In the genomic region with DNA sequence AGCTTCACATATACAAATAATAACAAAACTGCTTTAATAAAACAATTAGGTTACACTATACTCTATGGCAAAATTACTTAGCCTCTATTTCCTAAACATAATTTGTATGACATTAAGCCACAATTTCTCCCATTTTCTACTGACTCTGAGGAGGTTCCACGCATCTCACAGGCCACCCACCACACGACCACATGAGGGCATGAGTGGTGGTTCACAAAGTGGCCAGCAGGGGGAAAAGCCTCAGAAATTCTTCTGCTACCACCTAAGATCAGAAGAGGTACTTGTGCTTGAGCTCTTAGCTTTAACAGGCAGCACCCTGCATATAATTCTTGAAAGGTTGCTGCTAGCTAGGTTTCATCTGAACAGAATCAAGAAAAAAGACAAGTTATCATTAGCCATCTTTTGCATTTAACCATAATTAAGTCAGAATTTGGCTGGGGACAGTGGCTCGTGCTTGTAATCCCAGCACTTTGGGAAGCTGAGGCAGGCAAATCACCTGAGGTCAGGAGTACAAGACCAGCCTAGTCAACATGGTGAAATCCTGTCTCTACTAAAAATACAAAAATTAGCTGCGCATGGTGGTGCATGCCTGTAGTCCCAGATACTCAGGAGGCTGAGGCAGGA, we compare ENCODE assay signal across 8 cellular contexts. TPM values are rescaled to one million over a fixed set of nuclear protein-coding genes. Genes with fewer than 3 reads are reported as not detected.
A peak's percentile ranks its signal among the peaks of the same experiment; 100 is the strongest.
DNase-seq lines count a peak whose midpoint lies in the region; ATAC-seq and TF ChIP-seq lines count a peak whose summit lies in the region.

No MANE protein-coding gene starts in this region.

- no peak for TF ChIP-seq POLR2A in prostate gland (IDR thresholded peaks at IDR 0.05)

- no TSS peak for BruUV-seq in Calu3 (replicated peaks; lab: Mats Ljungman, UMichigan)

- no peaks in the 10 kb centered on the region for H3K27me3 Mint-ChIP-seq in Calu3 (ENCODE audit: unreplicated experiment)
- H3K27me3 Mint-ChIP-seq in activated T-cell treated with anti-CD3 and anti-CD28 coated beads, Interleukin-2, amount 50 U/mL, for 24 hours = no peaks in the 10 kb centered on the region

- H3K4me1 Mint-ChIP-seq in Calu3 (ENCODE audit: low read depth, unreplicated experiment) = peaks cover 13% of the 10 kb centered on the region
- peaks cover 71% of the 10 kb centered on the region for H3K4me1 Mint-ChIP-seq in activated T-cell treated with anti-CD3 and anti-CD28 coated beads, Interleukin-2, amount 50 U/mL, for 24 hours (ENCODE audit: low read depth)

- DNase-seq in Calu3 (peak; percentile 72), fibroblast of the aortic adventitia (ENCODE audit: low read depth) (peak; percentile 71), prostate gland (ENCODE audit: low spot score) (peak; percentile 22), DMS153 treated with DMSO at 0.1 percent for 48 hours (lab: John Stamatoyannopoulos, UW; ENCODE audit: unreplicated experiment) (no peak)
- peak; percentile 81 for DNase-seq in activated T-cell treated with anti-CD3 and anti-CD28 coated beads, Interleukin-2, amount 50 U/mL, for 24 hours

- intact Hi-C loops in Calu3 (cut with micrococcal nuclease; ENCODE audit: unreplicated experiment) (no loop called here), prostate gland (cut with DNase I) (no loop called here)

- no peaks in the 10 kb centered on the region for H3K27me3 ChIP-seq in OCI-LY3 (ENCODE audit: low read depth, low read length)
- H3K27me3 ChIP-seq in prostate gland (replicated peaks; ENCODE audit: insufficient read depth) = no peaks in the 10 kb centered on the region

- H3K27ac ChIP-seq in OCI-LY3 (ENCODE audit: low read length) (no peak overlapping the region), prostate gland (no peak overlapping the region)

- peak; percentile 79 for TF ChIP-seq CTCF in Calu3 (IDR thresholded peaks at IDR 0.05; ENCODE audit: unreplicated experiment)
- TF ChIP-seq CTCF in OCI-LY3 (IDR thresholded peaks at IDR 0.05; ENCODE audit: low read depth, low read length) = peak; percentile 87
- peak; percentile 88 for TF ChIP-seq CTCF in fibroblast of the aortic adventitia (IDR thresholded peaks at IDR 0.05; ENCODE audit: insufficient read depth, low read length)
- TF ChIP-seq CTCF in prostate gland (IDR thresholded peaks at IDR 0.05) = peak; percentile 24 to 58 (median 47)

- H3K79me2 ChIP-seq in OCI-LY3 (ENCODE audit: low read length) = peaks cover 7% of the 10 kb centered on the region; the same call in 1 of the 2 replicates

- CTCF ChIA-PET in Calu3 (lab: Charles Lee) = interaction anchor here (0.6 to 1.7 kb wide), 10 partner anchors 10 to 1232 kb away, joined by 3 to 6 read pairs (median 4); partner anchors contain the start of genes SSRP1 and ZFP91

- peaks cover 21% of the 10 kb centered on the region for H3K4me1 ChIP-seq in OCI-LY3 (ENCODE audit: low read length)
- H3K4me1 ChIP-seq in prostate gland (replicated peaks) = no peaks in the 10 kb centered on the region

- no peak overlapping the region for H3K4me2 ChIP-seq in OCI-LY3 (ENCODE audit: low read length)

- H3K4me3 ChIP-seq in OCI-LY3 (ENCODE audit: low read length) (no peak overlapping the region), fibroblast of the aortic adventitia (ENCODE audit: low read depth, low read length) (no peak overlapping the region), prostate gland (no peak overlapping the region)

- H3K27ac Mint-ChIP-seq in Calu3 (ENCODE audit: unreplicated experiment) = no peak overlapping the region
- peak overlapping the region; percentile 74 for H3K27ac Mint-ChIP-seq in activated T-cell treated with anti-CD3 and anti-CD28 coated beads, Interleukin-2, amount 50 U/mL, for 24 hours

- H3K4me3 Mint-ChIP-seq in Calu3 (ENCODE audit: low read depth, unreplicated experiment) = no peak overlapping the region
- peak overlapping the region; percentile 54 for H3K4me3 Mint-ChIP-seq in activated T-cell treated with anti-CD3 and anti-CD28 coated beads, Interleukin-2, amount 50 U/mL, for 24 hours

- H4K20me1 ChIP-seq in OCI-LY3 (ENCODE audit: insufficient read depth, low read length) = peaks cover 3% of the 10 kb centered on the region; the same call in 1 of the 2 replicates

- no peaks in the 10 kb centered on the region for H3K9me3 Mint-ChIP-seq in Calu3 (ENCODE audit: low read depth, unreplicated experiment)
- no peaks in the 10 kb centered on the region for H3K9me3 Mint-ChIP-seq in activated T-cell treated with anti-CD3 and anti-CD28 coated beads, Interleukin-2, amount 50 U/mL, for 24 hours

- H3K36me3 Mint-ChIP-seq in Calu3 (ENCODE audit: insufficient read depth, unreplicated experiment) = no peaks in the 10 kb centered on the region
- peaks cover 85% of the 10 kb centered on the region for H3K36me3 Mint-ChIP-seq in activated T-cell treated with anti-CD3 and anti-CD28 coated beads, Interleukin-2, amount 50 U/mL, for 24 hours (ENCODE audit: low read depth)

- H3K9me3 ChIP-seq in OCI-LY3 (ENCODE audit: insufficient read depth, low read length) (no peaks in the 10 kb centered on the region), prostate gland (no peaks in the 10 kb centered on the region)

- peaks cover 15% of the 10 kb centered on the region for H3K36me3 ChIP-seq in OCI-LY3 (replicated peaks; ENCODE audit: low read depth, low read length)
- no peaks in the 10 kb centered on the region for H3K36me3 ChIP-seq in prostate gland

- ATAC-seq in GM19452 (IDR thresholded peaks at IDR 0.05; ENCODE audit: unreplicated experiment) = peak; percentile 85
- peak; percentile 90 for ATAC-seq in HG03469 (IDR thresholded peaks at IDR 0.05; ENCODE audit: unreplicated experiment)

- H2AFZ ChIP-seq in OCI-LY3 (ENCODE audit: low read depth, low read length) = no peak overlapping the region

- no peak overlapping the region for H3K9ac ChIP-seq in OCI-LY3 (ENCODE audit: low read length)

- 57% methylated on average over 4 of the region's 4 CpGs for WGBS in prostate gland

RNA-seq across cellular contexts. Expression of gene LPXN, which starts 7.7 kb away (rescaled TPM):
- total RNA-seq in Calu3 (2022) (4.0 and 6.0 TPM in 2 replicates), fibroblast of the aortic adventitia (ENCODE audit: low replicate concordance) (1.4 and 14.7 TPM in 2 replicates), prostate gland (1 to 10 TPM; 5.4 to 9.4 TPM)

RNA-seq across cellular contexts. Expression of gene ZFP91, which starts 10.9 kb away (rescaled TPM):
- total RNA-seq in Calu3 (2022) (61.5 and 61.7 TPM in 2 replicates), fibroblast of the aortic adventitia (ENCODE audit: low replicate concordance) (43.7 and 73.4 TPM in 2 replicates), prostate gland (10 to 100 TPM; 34.0 to 70.7 TPM)

RNA-seq across cellular contexts. Expression of gene CNTF, which starts 54.5 kb away (rescaled TPM):
- 4.3 and 5.2 TPM in 2 replicates for total RNA-seq in Calu3 (2022)
- total RNA-seq in fibroblast of the aortic adventitia (ENCODE audit: low replicate concordance) = 0.82 and 1.9 TPM in 2 replicates
- total RNA-seq in prostate gland = under 1 TPM in 1 of 2 donors, not detected in 1; 0.74 TPM
